Comparison of ENCODE assay signal across 15 cellular contexts in the genomic region with DNA sequence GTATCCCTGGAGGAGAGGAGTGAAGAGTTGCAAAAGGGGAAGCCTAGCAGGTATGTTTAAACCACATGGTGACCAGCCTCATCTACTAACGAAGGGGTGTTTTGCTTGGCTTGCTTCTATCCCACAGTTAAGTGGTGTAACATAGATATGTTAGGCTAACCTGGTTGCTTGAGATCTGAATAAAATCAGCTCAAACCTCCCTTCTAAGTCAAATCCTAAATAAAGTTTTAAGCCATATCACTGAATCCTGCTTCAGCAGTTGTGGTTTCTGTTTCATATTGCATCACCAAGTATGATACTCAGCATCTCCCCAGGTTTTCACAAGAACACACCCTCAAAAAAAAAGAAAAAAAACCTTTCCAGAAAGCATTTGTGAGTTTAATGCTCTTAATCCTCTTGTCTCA.
A peak's percentile ranks its signal among the peaks of the same experiment; 100 is the strongest.
DNase-seq lines count a peak whose midpoint lies in the region; ATAC-seq and TF ChIP-seq lines count a peak whose summit lies in the region.
"Had no signal": no experiment of that assay in that cellular context is flagged by ENCODE, and none has a peak within 500 bp of the region (broad histone marks: within the 10 kb centered on the region; RNA-seq: fewer than 3 reads in every experiment).

No MANE protein-coding gene starts in this region.

- H3K9me3 Mint-ChIP-seq in activated naive CD4-positive, alpha-beta T cell treated with anti-CD3 and anti-CD28 coated beads, Interleukin-2, amount 10 ng/mL, durations not matched to agents 7 days and 5 days, result no peaks in the 10 kb centered on the region

- ATAC-seq in sciatic nerve (peak; percentile 45), HG03196 (IDR thresholded peaks at IDR 0.05; ENCODE audit: unreplicated experiment) (no peak)
- ATAC-seq: K562 had no signal

- DNase-seq in SIG-M5 treated with dmso at 0.1 percent for 504 hours (lab: John Stamatoyannopoulos, UW; ENCODE audit: unreplicated experiment) (peak; percentile 26), SIG-M5 (lab: John Stamatoyannopoulos, UW) (no peak), HT1080 (ENCODE audit: low read depth) (peak; percentile 9), cardiac fibroblast (ENCODE audit: low read depth in 2 of 2) (peak; percentile 30 to 68), sciatic nerve (ENCODE audit: low spot score) (no peak), ascending aorta (ENCODE audit: low spot score in 2 of 2) (no peak)
- no peak for DNase-seq in activated naive CD4-positive, alpha-beta T cell treated with anti-CD3 and anti-CD28 coated beads, Interleukin-2, amount 10 ng/mL, durations not matched to agents 7 days and 5 days
- DNase-seq: 8988T, DND-41, NCI-H2029, testis had no signal

- no peak overlapping the region for H3K4me3 Mint-ChIP-seq in activated naive CD4-positive, alpha-beta T cell treated with anti-CD3 and anti-CD28 coated beads, Interleukin-2, amount 10 ng/mL, durations not matched to agents 7 days and 5 days

- intact Hi-C loops in sciatic nerve (cut with DNase I), result no loop called here
- intact Hi-C loops in ascending aorta (cut with DNase I), result no loop called here

- H3K36me3 Mint-ChIP-seq in activated naive CD4-positive, alpha-beta T cell treated with anti-CD3 and anti-CD28 coated beads, Interleukin-2, amount 10 ng/mL, durations not matched to agents 7 days and 5 days, result no peaks in the 10 kb centered on the region

- H3K9me3 ChIP-seq in ascending aorta, result no peaks in the 10 kb centered on the region
- H3K9me3 ChIP-seq: esophagus muscularis mucosa, right atrium auricular region, testis had no signal

- no peaks in the 10 kb centered on the region for H3K36me3 ChIP-seq in ascending aorta
- H3K36me3 ChIP-seq: esophagus muscularis mucosa, right atrium auricular region had no signal

- no peaks in the 10 kb centered on the region for H3K27me3 Mint-ChIP-seq in activated naive CD4-positive, alpha-beta T cell treated with anti-CD3 and anti-CD28 coated beads, Interleukin-2, amount 10 ng/mL, durations not matched to agents 7 days and 5 days

- TF ChIP-seq CTCF in cardiac fibroblast (IDR thresholded peaks at IDR 0.05; ENCODE audit: low read depth, low read length) (no peak), ascending aorta (IDR thresholded peaks at IDR 0.05) (no peak)

- H3K27me3 ChIP-seq in ascending aorta, result no peaks in the 10 kb centered on the region
- H3K27me3 ChIP-seq: esophagus muscularis mucosa, right atrium auricular region, testis had no signal

- H3K4me3 ChIP-seq in cardiac fibroblast (replicated peaks in 1 of 2; ENCODE audit: low read depth in 2 of 2, low read length in 2 of 2), result no peak overlapping the region
- H3K4me3 ChIP-seq in ascending aorta, result no peak overlapping the region
- H3K4me3 ChIP-seq: esophagus muscularis mucosa, K562, right atrium auricular region, testis had no signal

- H3K4me1 Mint-ChIP-seq in activated naive CD4-positive, alpha-beta T cell treated with anti-CD3 and anti-CD28 coated beads, Interleukin-2, amount 10 ng/mL, durations not matched to agents 7 days and 5 days, result no peaks in the 10 kb centered on the region

- peaks cover 0 to 9% of the 10 kb centered on the region in 2 donors for H3K4me1 ChIP-seq in ascending aorta
- H3K4me1 ChIP-seq: right atrium auricular region, testis had no signal

- H3K27ac ChIP-seq in ascending aorta, result no peak overlapping the region
- H3K27ac ChIP-seq: esophagus muscularis mucosa, right atrium auricular region, testis had no signal

- H3K27ac Mint-ChIP-seq in activated naive CD4-positive, alpha-beta T cell treated with anti-CD3 and anti-CD28 coated beads, Interleukin-2, amount 10 ng/mL, durations not matched to agents 7 days and 5 days, result no peak overlapping the region

- CTCF ChIA-PET in activated naive CD4-positive, alpha-beta T cell treated with anti-CD3 and anti-CD28 coated beads, Interleukin-2, amount 10 ng/mL, durations not matched to agents 7 days and 5 days (lab: Charles Lee), result no interaction called here

Comparison
In these comparisons a context has a peak if more than half of its experiments do, and no peak if none do; other contexts are left out.
1. DNase-seq: peak in SIG-M5 treated with dmso at 0.1 percent for 504 hours (single experiment), HT1080 (single experiment) and cardiac fibroblast (2 of 2); none in SIG-M5 (single experiment), sciatic nerve (single experiment), ascending aorta (0 of 2) and activated naive CD4-positive, alpha-beta T cell treated with anti-CD3 and anti-CD28 coated beads, Interleukin-2, amount 10 ng/mL, durations not matched to agents 7 days and 5 days (single experiment).